ENCODE assay signal across 12 cellular contexts in the genomic region with DNA sequence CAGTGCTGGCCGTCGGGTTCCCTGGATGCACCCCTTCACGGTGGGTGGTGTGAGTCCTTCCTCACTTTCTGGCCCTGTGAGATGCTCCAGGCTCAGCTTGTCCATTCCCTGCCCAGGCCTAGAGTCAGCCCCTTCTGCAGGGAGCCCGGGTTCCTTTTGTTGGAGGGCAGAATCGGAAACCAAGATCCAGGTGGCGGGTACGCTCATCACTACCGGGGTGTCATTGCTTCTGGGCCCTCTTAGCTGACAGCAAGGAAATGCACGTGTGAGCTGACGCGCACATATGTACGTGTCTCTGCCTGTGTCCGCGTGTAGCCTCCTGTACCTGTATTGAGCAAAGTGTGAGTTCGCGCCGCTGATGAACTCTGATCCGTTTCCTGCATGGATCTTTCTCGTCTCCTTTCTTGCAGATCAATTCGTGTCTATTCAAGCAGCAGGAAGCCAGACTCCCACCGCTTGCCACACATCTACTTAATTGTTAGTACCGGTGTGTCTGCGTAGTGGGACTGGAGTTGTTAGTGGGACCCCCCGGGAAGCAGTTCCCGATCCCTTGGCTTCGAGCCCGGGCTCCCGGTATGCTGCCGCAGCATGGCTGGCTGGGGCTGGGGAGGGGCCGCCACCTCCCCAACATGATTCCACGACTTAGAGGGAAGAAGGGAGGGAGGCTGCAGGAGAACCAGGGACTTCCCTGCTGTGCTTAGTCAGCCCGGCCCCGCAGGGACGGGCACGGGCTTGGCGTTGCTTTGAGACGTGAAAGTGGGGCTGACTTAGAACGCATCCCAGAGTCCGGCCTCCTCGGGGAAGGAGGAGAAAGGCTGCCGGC. TPM values are rescaled to one million over a fixed set of nuclear protein-coding genes. Genes with fewer than 3 reads are reported as not detected.
DNase-seq lines count a peak whose midpoint lies in the region; ATAC-seq and TF ChIP-seq lines count a peak whose summit lies in the region.
"Had no signal": no experiment of that assay in that cellular context is flagged by ENCODE, and none has a peak within 500 bp of the region (broad histone marks: within the 10 kb centered on the region; RNA-seq: fewer than 3 reads in every experiment).

No MANE protein-coding gene starts in this region.

- peaks cover 77% of the 10 kb centered on the region for H3K4me1 ChIP-seq in lower lobe of right lung

- no peaks in the 10 kb centered on the region for H3K9me3 ChIP-seq in lower lobe of right lung
- H3K9me3 ChIP-seq: ovary had no signal

- TF ChIP-seq CTCF in AG04449 (IDR thresholded peaks at IDR 0.05; ENCODE audit: insufficient read depth, low read length, missing control alignments) (no peak), lower lobe of right lung (IDR thresholded peaks at IDR 0.05) (no peak)

- ATAC-seq in lower lobe of right lung (no peak), HG03432 (IDR thresholded peaks at IDR 0.05; ENCODE audit: unreplicated experiment) (no peak), GM19455 (IDR thresholded peaks at IDR 0.05; ENCODE audit: unreplicated experiment) (no peak)
- ATAC-seq in activated CD8-positive, alpha-beta T cell treated with anti-CD3 and anti-CD28 coated beads, Interleukin-2, amount 10 ng/mL, durations not matched to agents 7 days and 5 days, result no peak

- H3K27me3 ChIP-seq in lower lobe of right lung (ENCODE audit: low read depth), result no peaks in the 10 kb centered on the region
- H3K27me3 ChIP-seq: ovary had no signal

- POLR2A ChIA-PET in AG04449 (lab: Yijun Ruan, JAX), result no interaction called here
- POLR2A ChIA-PET in activated CD8-positive, alpha-beta T cell treated with anti-CD3 and anti-CD28 coated beads, Interleukin-2, amount 10 ng/mL, durations not matched to agents 7 days and 5 days (lab: Charles Lee), result no interaction called here

- DNase-seq in AG04449 (ENCODE audit: low read depth, low spot score), result peak; percentile 9
- peak; percentile 57 for DNase-seq in HPDE6-E6E7 (ENCODE audit: extremely low spot score)
- peak; percentile 43 for DNase-seq in lower lobe of right lung
- DNase-seq in activated CD8-positive, alpha-beta T cell treated with anti-CD3 and anti-CD28 coated beads, Interleukin-2, amount 10 ng/mL, durations not matched to agents 7 days and 5 days, result no peak
- no peak for DNase-seq in activated CD4-positive, alpha-beta T cell treated with anti-CD3 and anti-CD28 coated beads, Interleukin-2, amount 50 U/mL, for 48 hours
- DNase-seq: activated CD8-positive, alpha-beta memory T cell treated with anti-CD3 and anti-CD28 coated beads, Interleukin-2, amount 50 U/mL, for 4 hours; amniotic stem cell; CD4-positive, CD25-positive, alpha-beta regulatory T cell had no signal

- no peaks in the 10 kb centered on the region for H3K27me3 Mint-ChIP-seq in dendritic cell treated with granulocyte-macrophage colony-stimulating factor and Interleukin-4, amounts not matched to agents 40 ng/mL and 50 ng/mL, for 4 days
- no peaks in the 10 kb centered on the region for H3K27me3 Mint-ChIP-seq in activated CD8-positive, alpha-beta T cell treated with anti-CD3 and anti-CD28 coated beads, Interleukin-2, amount 10 ng/mL, durations not matched to agents 7 days and 5 days (ENCODE audit: low read depth)
- H3K27me3 Mint-ChIP-seq: CD4-positive, CD25-positive, alpha-beta regulatory T cell had no signal

- H3K27ac Mint-ChIP-seq in dendritic cell treated with granulocyte-macrophage colony-stimulating factor and Interleukin-4, amounts not matched to agents 40 ng/mL and 50 ng/mL, for 4 days, result peak overlapping the region; percentile 67
- no peak overlapping the region for H3K27ac Mint-ChIP-seq in activated CD8-positive, alpha-beta T cell treated with anti-CD3 and anti-CD28 coated beads, Interleukin-2, amount 10 ng/mL, durations not matched to agents 7 days and 5 days
- H3K27ac Mint-ChIP-seq: CD4-positive, CD25-positive, alpha-beta regulatory T cell had no signal

- no peak overlapping the region for H3K4me3 Mint-ChIP-seq in dendritic cell treated with granulocyte-macrophage colony-stimulating factor and Interleukin-4, amounts not matched to agents 40 ng/mL and 50 ng/mL, for 4 days
- no peak overlapping the region for H3K4me3 Mint-ChIP-seq in activated CD8-positive, alpha-beta T cell treated with anti-CD3 and anti-CD28 coated beads, Interleukin-2, amount 10 ng/mL, durations not matched to agents 7 days and 5 days

- intact Hi-C loops in dendritic cell treated with granulocyte-macrophage colony-stimulating factor and Interleukin-4, amounts not matched to agents 40 ng/mL and 50 ng/mL, for 4 days (cut with micrococcal nuclease), result loop anchor here (5.0 to 10.0 kb wide), 2 partner anchors 38 to 151 kb away; a partner anchor contains a TSS
- intact Hi-C loops in lower lobe of right lung (cut with DNase I), result no loop called here

- peaks cover 51% of the 10 kb centered on the region for H3K36me3 Mint-ChIP-seq in dendritic cell treated with granulocyte-macrophage colony-stimulating factor and Interleukin-4, amounts not matched to agents 40 ng/mL and 50 ng/mL, for 4 days (ENCODE audit: low read depth)
- H3K36me3 Mint-ChIP-seq in activated CD8-positive, alpha-beta T cell treated with anti-CD3 and anti-CD28 coated beads, Interleukin-2, amount 10 ng/mL, durations not matched to agents 7 days and 5 days (ENCODE audit: low read depth), result peaks cover 3% of the 10 kb centered on the region
- H3K36me3 Mint-ChIP-seq: CD4-positive, CD25-positive, alpha-beta regulatory T cell had no signal

- H3K4me3 ChIP-seq in AG04449 (ENCODE audit: low read depth, low read length) (no peak overlapping the region; the same call in 1 of the 2 replicates), lower lobe of right lung (no peak overlapping the region)
- H3K4me3 ChIP-seq: ovary had no signal

- H3K27ac ChIP-seq in lower lobe of right lung, result no peak overlapping the region
- H3K27ac ChIP-seq: ovary had no signal

- CTCF ChIA-PET in AG04449 (lab: Yijun Ruan, JAX), result interaction anchor here (1.5 kb wide), 1 partner anchor 21 kb away, joined by 3 read pairs; no protein-coding TSS in a partner anchor
- CTCF ChIA-PET in activated CD8-positive, alpha-beta T cell treated with anti-CD3 and anti-CD28 coated beads, Interleukin-2, amount 10 ng/mL, durations not matched to agents 7 days and 5 days (lab: Charles Lee), result no interaction called here

- no peaks in the 10 kb centered on the region for H3K9me3 Mint-ChIP-seq in dendritic cell treated with granulocyte-macrophage colony-stimulating factor and Interleukin-4, amounts not matched to agents 40 ng/mL and 50 ng/mL, for 4 days
- H3K9me3 Mint-ChIP-seq in activated CD8-positive, alpha-beta T cell treated with anti-CD3 and anti-CD28 coated beads, Interleukin-2, amount 10 ng/mL, durations not matched to agents 7 days and 5 days (ENCODE audit: insufficient read depth), result no peaks in the 10 kb centered on the region
- H3K9me3 Mint-ChIP-seq: CD4-positive, CD25-positive, alpha-beta regulatory T cell had no signal

- peaks cover 97% of the 10 kb centered on the region for H3K4me1 Mint-ChIP-seq in dendritic cell treated with granulocyte-macrophage colony-stimulating factor and Interleukin-4, amounts not matched to agents 40 ng/mL and 50 ng/mL, for 4 days (ENCODE audit: low read depth)
- peaks cover 48% of the 10 kb centered on the region for H3K4me1 Mint-ChIP-seq in activated CD8-positive, alpha-beta T cell treated with anti-CD3 and anti-CD28 coated beads, Interleukin-2, amount 10 ng/mL, durations not matched to agents 7 days and 5 days (ENCODE audit: low read depth)

- H3K36me3 ChIP-seq in lower lobe of right lung, result no peaks in the 10 kb centered on the region
- H3K36me3 ChIP-seq: ovary had no signal

RNA-seq across cellular contexts. Expression of a gene that starts 35.9 kb away (rescaled TPM):
- 58.1 TPM for total RNA-seq in lower lobe of right lung
- total RNA-seq in activated CD8-positive, alpha-beta T cell treated with anti-CD3 and anti-CD28 coated beads, Interleukin-2, amount 10 ng/mL, durations not matched to agents 7 days and 5 days, result 10 to 100 TPM; 41.2 to 42.1 TPM

RNA-seq across cellular contexts. Expression of a gene that starts 46.9 kb away (rescaled TPM):
- 51.8 TPM for total RNA-seq in lower lobe of right lung
- total RNA-seq in activated CD8-positive, alpha-beta T cell treated with anti-CD3 and anti-CD28 coated beads, Interleukin-2, amount 10 ng/mL, durations not matched to agents 7 days and 5 days, result under 1 TPM in 1 of 2 experiments, not detected in 1; 0.08 TPM

Comparison
In these comparisons a context has a peak if more than half of its experiments do, and no peak if none do; other contexts are left out.
1. DNase-seq: peak in AG04449 (single experiment), HPDE6-E6E7 (single experiment) and lower lobe of right lung (single experiment); none in activated CD8-positive, alpha-beta T cell treated with anti-CD3 and anti-CD28 coated beads, Interleukin-2, amount 10 ng/mL, durations not matched to agents 7 days and 5 days (single experiment) and activated CD4-positive, alpha-beta T cell treated with anti-CD3 and anti-CD28 coated beads, Interleukin-2, amount 50 U/mL, for 48 hours (0 of 2).
2. RNA of a gene that starts 46.9 kb away (total RNA-seq): 51.8 TPM in lower lobe of right lung (single experiment); 0.08 TPM in activated CD8-positive, alpha-beta T cell treated with anti-CD3 and anti-CD28 coated beads, Interleukin-2, amount 10 ng/mL, durations not matched to agents 7 days and 5 days; every median in the first group is over 10 times any median in the second.